ENCODE assay signal across 24 cellular contexts in genomic region chr10:49058341-49059255, GRCh38. TPM values are rescaled to one million over a fixed set of nuclear protein-coding genes. Genes with fewer than 3 reads are reported as not detected.
DNase-seq lines count a peak whose midpoint lies in the region; FAIRE-seq and TF ChIP-seq lines count a peak whose summit lies in the region.
"Had no signal": no experiment of that assay in that cellular context is flagged by ENCODE, and none has a peak within 500 bp of the region (broad histone marks: within the 10 kb centered on the region; RNA-seq: fewer than 3 reads in every experiment).

No MANE protein-coding gene starts in this region.

- 14 to 17% (median 15%) methylated on average over 9 of the region's 9 CpGs for WGBS in ovary, 3 donors

- DNase-seq in AG08395 (ENCODE audit: low spot score) = peak; percentile 53
- no peak for DNase-seq in bronchial epithelial cell (ENCODE audit: low read depth)
- peak; percentile 40 for DNase-seq in left ventricle myocardium inferior
- DNase-seq in ovary = peak; percentile 48 to 70 (median 68)
- no peak for DNase-seq in C1 segment of cervical spinal cord (lab: John Stamatoyannopoulos, UW)
- DNase-seq in iPS-NIHi11 (ENCODE audit: low spot score) = no peak
- no peak for DNase-seq in NCI-H2081 (lab: John Stamatoyannopoulos, UW)
- DNase-seq in AG20443 (ENCODE audit: low spot score) = no peak
- DNase-seq: activated CD4-positive, alpha-beta T cell treated with anti-CD3 and anti-CD28 coated beads for 1 hour; activated CD8-positive, alpha-beta memory T cell treated with anti-CD3 and anti-CD28 coated beads, Interleukin-2, amount 10 ng/mL, durations not matched to agents 7 days and 5 days; effector memory CD8-positive, alpha-beta T cell; H7; IMR-90; NCI-H1105 treated with DMSO at 0.1 percent for 48 hours; NCI-H2081 treated with DMSO at 0.1 percent for 48 hours; NCI-H446 treated with DMSO at 0.1 percent for 48 hours; OCI-M1; SHP77 treated with DMSO at 0.1 percent for 48 hours; stimulated activated naive CD4-positive, alpha-beta T cell treated with Interleukin-2 at 50 U/mL for 16 hours; SW 1271 had no signal

- no peak for TF ChIP-seq POLR2A in ovary (IDR thresholded peaks at IDR 0.05)

- intact Hi-C loops in left ventricle myocardium inferior (cut with micrococcal nuclease) = no loop called here
- intact Hi-C loops in ovary (cut with DNase I) = no loop called here

- no peak for TF ChIP-seq CTCF in bronchial epithelial cell (IDR thresholded peaks at IDR 0.05; ENCODE audit: insufficient read depth, low read length, severe bottlenecking)
- no peak for TF ChIP-seq CTCF in left ventricle myocardium inferior (IDR thresholded peaks at IDR 0.05; ENCODE audit: borderline replicate concordance)
- no peak for TF ChIP-seq CTCF in ovary (IDR thresholded peaks at IDR 0.05)

- H3K27me3 ChIP-seq in bronchial epithelial cell (ENCODE audit: control insufficient read depth, insufficient read depth, low read length) (no peaks in the 10 kb centered on the region), left ventricle myocardium inferior (ENCODE audit: low read depth) (no peaks in the 10 kb centered on the region), ovary (no peaks in the 10 kb centered on the region)
- H3K27me3 ChIP-seq: BLaER1 treated with 17β-estradiol and CSF1 and Interleukin-3, amounts not matched to agents 10 nM and 100 nM; tibial nerve had no signal

- H3K4me3 ChIP-seq in bronchial epithelial cell (ENCODE audit: low read depth, low read length) (no peak overlapping the region), left ventricle myocardium inferior (no peak overlapping the region), ovary (no peak overlapping the region)
- H3K4me3 ChIP-seq: BLaER1 treated with 17β-estradiol and CSF1 and Interleukin-3, amounts not matched to agents 10 nM and 100 nM; smooth muscle cell; tibial nerve had no signal

- H3K27ac ChIP-seq in left ventricle myocardium inferior (replicated peaks) (peak overlapping the region; percentile 59), ovary (peak overlapping the region; percentile 4 to 16)
- H3K27ac ChIP-seq: BLaER1 treated with 17β-estradiol and CSF1 and Interleukin-3, amounts not matched to agents 10 nM and 100 nM; tibial nerve had no signal

- peak; percentile 77 for FAIRE-seq in bronchial epithelial cell (lab: Jason Lieb, UNC)
- FAIRE-seq: astrocyte had no signal

- no peak for TF ChIP-seq EP300 in ovary (IDR thresholded peaks at IDR 0.05)

- H3K4me1 ChIP-seq in left ventricle myocardium inferior = peaks cover 56% of the 10 kb centered on the region
- H3K4me1 ChIP-seq in ovary (ENCODE audit: insufficient read depth) = peaks cover 29% of the 10 kb centered on the region
- H3K4me1 ChIP-seq: BLaER1 treated with 17β-estradiol and CSF1 and Interleukin-3, amounts not matched to agents 10 nM and 100 nM had no signal

- H3K9me3 ChIP-seq in left ventricle myocardium inferior (replicated peaks) = peaks cover 25% of the 10 kb centered on the region
- H3K9me3 ChIP-seq in ovary = no peaks in the 10 kb centered on the region

- no peaks in the 10 kb centered on the region for H3K36me3 ChIP-seq in bronchial epithelial cell (ENCODE audit: control insufficient read depth, insufficient read depth, low read length)
- H3K36me3 ChIP-seq in left ventricle myocardium inferior = peaks cover 15% of the 10 kb centered on the region
- H3K36me3 ChIP-seq in ovary = no peaks in the 10 kb centered on the region
- H3K36me3 ChIP-seq: BLaER1 treated with 17β-estradiol and CSF1 and Interleukin-3, amounts not matched to agents 10 nM and 100 nM had no signal

RNA-seq across cellular contexts. Expression of gene VSTM4, which starts 56.7 kb away (rescaled TPM):
- total RNA-seq in bronchial epithelial cell = under 0.01 TPM in 2 replicates
- 21.1 TPM for total RNA-seq in left ventricle myocardium inferior
- total RNA-seq in ovary = 10 to 100 TPM; 17.3 to 68.9 (median 42.9) TPM
- polyA plus RNA-seq in ovary = 10 to 100 TPM; 28.3 to 57.1 TPM

Comparison
In these comparisons a context has a peak if more than half of its experiments do, and no peak if none do; other contexts are left out.
1. DNase-seq: peak in AG08395 (single experiment), left ventricle myocardium inferior (single experiment) and ovary (5 of 5); none in bronchial epithelial cell (single experiment), C1 segment of cervical spinal cord (0 of 14), iPS-NIHi11 (single experiment), NCI-H2081 (0 of 2) and AG20443 (single experiment).
2. RNA of gene VSTM4, which starts 56.7 kb away (total RNA-seq): 17.3 to 68.9 TPM in ovary and 21.1 TPM in left ventricle myocardium inferior (single experiment); under 0.01 TPM in bronchial epithelial cell; every median in the first group is over 10 times any median in the second.